In the genomic region with DNA sequence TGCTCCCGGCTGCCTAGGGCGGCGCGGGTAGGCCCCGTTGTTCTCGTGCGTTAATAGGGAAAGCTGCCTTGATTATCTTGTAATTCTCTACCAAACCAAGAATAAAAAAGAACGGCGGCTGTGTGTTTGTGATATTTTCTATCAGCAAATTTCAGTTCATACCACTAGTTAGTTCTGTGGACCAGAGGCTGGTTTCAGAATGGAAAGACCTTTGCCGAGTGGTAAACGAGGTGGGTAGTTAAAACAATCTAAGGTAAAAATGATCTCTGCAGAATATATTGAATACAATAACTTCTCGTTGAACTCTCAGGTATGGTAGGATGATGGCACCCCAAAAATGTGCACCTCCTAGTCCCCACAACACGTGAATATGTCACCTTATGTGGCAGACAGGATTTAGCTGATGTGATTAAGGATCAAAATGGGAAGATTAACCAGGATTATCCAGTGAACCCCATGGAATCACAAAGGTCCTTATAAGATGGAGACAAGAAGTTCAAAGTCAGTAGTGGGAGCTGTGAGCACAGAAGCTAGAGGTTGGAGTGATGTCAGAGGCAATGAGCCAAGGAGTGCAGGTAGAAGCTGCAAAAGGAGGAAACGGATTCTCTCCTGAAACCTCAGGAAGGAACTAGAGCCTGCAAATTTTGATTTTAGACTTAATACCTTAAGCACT, we compare ENCODE assay signal across 8 cellular contexts. TPM values are rescaled to one million over a fixed set of nuclear protein-coding genes. Genes with fewer than 3 reads are reported as not detected.
A peak's percentile ranks its signal among the peaks of the same experiment; 100 is the strongest.
DNase-seq lines count a peak whose midpoint lies in the region; ATAC-seq, FAIRE-seq and TF ChIP-seq lines count a peak whose summit lies in the region.

No MANE protein-coding gene starts in this region.

- no peaks in the 10 kb centered on the region for H4K20me1 ChIP-seq in OCI-LY7 (ENCODE audit: insufficient read depth, low read length)

- no peaks in the 10 kb centered on the region for H3K27me3 ChIP-seq in neuron (ENCODE audit: insufficient read depth, low read length)

- no peaks in the 10 kb centered on the region for H3K27me3 Mint-ChIP-seq in activated T-cell treated with anti-CD3 and anti-CD28 coated beads, Interleukin-2, amount 50 U/mL, for 72 hours (ENCODE audit: low read depth)
- no peaks in the 10 kb centered on the region for H3K27me3 Mint-ChIP-seq in effector memory CD8-positive, alpha-beta T cell

- no peaks in the 10 kb centered on the region for H3K9me3 Mint-ChIP-seq in activated T-cell treated with anti-CD3 and anti-CD28 coated beads, Interleukin-2, amount 50 U/mL, for 72 hours
- no peaks in the 10 kb centered on the region for H3K9me3 Mint-ChIP-seq in effector memory CD8-positive, alpha-beta T cell

- peaks cover 45% of the 10 kb centered on the region for H3K4me1 ChIP-seq in OCI-LY7 (ENCODE audit: insufficient read depth, low read length, poor library complexity, severe bottlenecking)
- peaks cover 16% of the 10 kb centered on the region for H3K4me1 ChIP-seq in neuron (ENCODE audit: insufficient read depth, low read length)

- H3K9me2 ChIP-seq in OCI-LY7 (ENCODE audit: insufficient read depth, low read length), result no peaks in the 10 kb centered on the region

- BruUV-seq in OCI-LY7 (replicated peaks; lab: Mats Ljungman, UMichigan), result TSS peak; percentile 92

- H3K4me3 Mint-ChIP-seq in activated T-cell treated with anti-CD3 and anti-CD28 coated beads, Interleukin-2, amount 50 U/mL, for 72 hours, result peak overlapping the region; percentile 93 to 97
- peak overlapping the region; percentile 85 to 97 for H3K4me3 Mint-ChIP-seq in effector memory CD8-positive, alpha-beta T cell

- DNase-seq in activated T-cell treated with anti-CD3 and anti-CD28 coated beads, Interleukin-2, amount 50 U/mL, for 72 hours, result no peak
- no peak for DNase-seq in activated T-cell treated with anti-CD3 and anti-CD28 coated beads for 4 hours
- peak; percentile 54 for DNase-seq in OCI-LY7 (ENCODE audit: low spot score)
- no peak for DNase-seq in effector memory CD8-positive, alpha-beta T cell
- DNase-seq in RCC 7860 (ENCODE audit: low spot score), result no peak
- DNase-seq in activated CD8-positive, alpha-beta memory T cell treated with anti-CD3 and anti-CD28 coated beads for 24 hours, result no peak
- no peak for DNase-seq in GM19238 (ENCODE audit: insufficient read length, low spot score)

- H3K4me3 ChIP-seq in OCI-LY7 (ENCODE audit: low read depth, low read length, poor library complexity, severe bottlenecking) (peak overlapping the region; percentile 78), neuron (ENCODE audit: low read length) (peak overlapping the region; percentile 60)

- CTCF ChIA-PET in OCI-LY7 (lab: Charles Lee; ENCODE audit: unreplicated experiment), result interaction anchor here (1.7 kb wide), 1 partner anchor 100 kb away, joined by 4 read pairs; no protein-coding TSS in a partner anchor

- peak; percentile 35; the same call in 1 of the 2 replicates for TF ChIP-seq CTCF in OCI-LY7 (conservative IDR thresholded peaks at IDR 0.05; ENCODE audit: low read length)

- no peaks in the 10 kb centered on the region for H3K9me3 ChIP-seq in OCI-LY7 (ENCODE audit: low read length)
- H3K9me3 ChIP-seq in neuron (ENCODE audit: low read length), result no peaks in the 10 kb centered on the region

- H3K4me1 Mint-ChIP-seq in activated T-cell treated with anti-CD3 and anti-CD28 coated beads, Interleukin-2, amount 50 U/mL, for 72 hours (ENCODE audit: low read depth), result peaks cover 47% of the 10 kb centered on the region
- H3K4me1 Mint-ChIP-seq in effector memory CD8-positive, alpha-beta T cell (ENCODE audit: low read depth in 2 of 2), result peaks cover 39 to 42% of the 10 kb centered on the region in 2 donors

- peak overlapping the region; percentile 90 for H3K27ac Mint-ChIP-seq in activated T-cell treated with anti-CD3 and anti-CD28 coated beads, Interleukin-2, amount 50 U/mL, for 72 hours
- peak overlapping the region; percentile 96 to 99 for H3K27ac Mint-ChIP-seq in effector memory CD8-positive, alpha-beta T cell

- peak overlapping the region; percentile 92 for H3K4me2 ChIP-seq in OCI-LY7 (ENCODE audit: low read length)

- intact Hi-C loops in OCI-LY7 (cut with micrococcal nuclease; ENCODE audit: unreplicated experiment), result loop anchor here (1.0 to 10.0 kb wide), 3 partner anchors 61 to 920 kb away; partner anchors contain the start of gene SLC25A4

- FAIRE-seq in RCC 7860 (lab: Jason Lieb, UNC), result no peak

- H2AFZ ChIP-seq in OCI-LY7 (ENCODE audit: low read length), result peak overlapping the region; percentile 70; the same call in 1 of the 2 replicates
- peak overlapping the region; percentile 96 for H2AFZ ChIP-seq in neuron (ENCODE audit: low read depth, low read length)

- ATAC-seq in activated T-cell treated with anti-CD3 and anti-CD28 coated beads, Interleukin-2, amount 50 U/mL, for 72 hours (replicated peaks in 1 of 2), result no peak
- ATAC-seq in effector memory CD8-positive, alpha-beta T cell (replicated peaks), result no peak

- H3K36me3 Mint-ChIP-seq in activated T-cell treated with anti-CD3 and anti-CD28 coated beads, Interleukin-2, amount 50 U/mL, for 72 hours (ENCODE audit: insufficient read depth in 2 of 2), result peaks cover 3 to 5% of the 10 kb centered on the region in 2 donors
- H3K36me3 Mint-ChIP-seq in effector memory CD8-positive, alpha-beta T cell (ENCODE audit: insufficient read depth), result peaks cover 39% of the 10 kb centered on the region

- peak overlapping the region; percentile 76 for H3K27ac ChIP-seq in OCI-LY7 (ENCODE audit: low read depth, low read length, poor library complexity, severe bottlenecking)

- POLR2A ChIA-PET in OCI-LY7 (lab: Charles Lee), result interaction anchor here (0.7 to 1.2 kb wide), 5 partner anchors 8 to 148 kb away, joined by 3 to 5 read pairs (median 3); no protein-coding TSS in a partner anchor

- 0 out of 2 replicates have a peak, but pooled peaks cover 7% of the 10 kb centered on the region for H3K36me3 ChIP-seq in OCI-LY7 (ENCODE audit: insufficient read depth, low read length)
- H3K36me3 ChIP-seq in neuron (ENCODE audit: insufficient read depth, low read length), result peaks cover 3% of the 10 kb centered on the region

- H3K79me2 ChIP-seq in OCI-LY7 (ENCODE audit: insufficient read depth, low read depth, low read length), result peaks cover 23% of the 10 kb centered on the region; the same call in 1 of the 2 replicates

RNA-seq across cellular contexts. Expression of gene CFAP97, which starts 0.6 kb away (rescaled TPM):
- 10 to 100 TPM; 47.3 to 51.8 TPM for total RNA-seq in activated T-cell treated with anti-CD3 and anti-CD28 coated beads, Interleukin-2, amount 50 U/mL, for 72 hours
- total RNA-seq in OCI-LY7 (2014; rRNA removed; shearing (Covaris generic)), result 20.4 and 22.7 TPM in 2 replicates
- total RNA-seq in OCI-LY7 (2022), result 54.0 and 57.3 TPM in 2 replicates

RNA-seq across cellular contexts. Expression of gene SNX25, which starts 5.0 kb away (rescaled TPM):
- 10 to 100 TPM; 15.8 to 17.9 TPM for total RNA-seq in activated T-cell treated with anti-CD3 and anti-CD28 coated beads, Interleukin-2, amount 50 U/mL, for 72 hours
- 33.7 and 35.5 TPM in 2 replicates for total RNA-seq in OCI-LY7 (2014; rRNA removed; shearing (Covaris generic))
- 49.4 and 55.6 TPM in 2 replicates for total RNA-seq in OCI-LY7 (2022)
